Comparison of ENCODE assay signal across 27 cellular contexts in genomic region chr2:231012471-231012870, GRCh38. TPM values are rescaled to one million over a fixed set of nuclear protein-coding genes. Genes with fewer than 3 reads are reported as not detected.
"Had no signal": no experiment of that assay in that cellular context is flagged by ENCODE, and none has a peak within 500 bp of the region (broad histone marks: within the 10 kb centered on the region; RNA-seq: fewer than 3 reads in every experiment).

No MANE protein-coding gene starts in this region.

- H3K27ac ChIP-seq: cardiac muscle cell had no signal

- H3K4me1 Mint-ChIP-seq: activated B cell treated with CpG ODN at 0.5 μM for 24 hours; activated CD4-positive, alpha-beta T cell treated with anti-CD3 and anti-CD28 coated beads, Interleukin-2, amount 10 ng/mL, durations not matched to agents 24 days and 14 days; activated T-helper 17 cell treated with anti-CD3 and anti-CD28 coated beads, Interleukin-2, amount 50 U/mL, for 72 hours; T-helper 17 cell had no signal

- H3K9me3 Mint-ChIP-seq: activated B cell treated with CpG ODN at 0.5 μM for 24 hours; activated CD4-positive, alpha-beta T cell treated with anti-CD3 and anti-CD28 coated beads, Interleukin-2, amount 10 ng/mL, durations not matched to agents 24 days and 14 days; activated naive CD4-positive, alpha-beta T cell treated with anti-CD3 and anti-CD28 coated beads for 36 hours; activated T-helper 17 cell treated with anti-CD3 and anti-CD28 coated beads, Interleukin-2, amount 50 U/mL, for 72 hours; brain had no signal

- H3K36me3 Mint-ChIP-seq: activated naive CD8-positive, alpha-beta T cell; brain had no signal

- H3K4me3 ChIP-seq: cardiac muscle cell, MG63 had no signal

- ATAC-seq: activated T-helper 17 cell treated with anti-CD3 and anti-CD28 coated beads, Interleukin-2, amount 50 U/mL, for 72 hours; PC-3; T-helper 17 cell had no signal

- H3K4me3 Mint-ChIP-seq: activated B cell treated with CpG ODN at 0.5 μM for 24 hours; activated CD4-positive, alpha-beta T cell treated with anti-CD3 and anti-CD28 coated beads, Interleukin-2, amount 10 ng/mL, durations not matched to agents 24 days and 14 days; activated naive CD4-positive, alpha-beta T cell treated with anti-CD3 and anti-CD28 coated beads for 36 hours; activated naive CD8-positive, alpha-beta T cell; activated T-helper 17 cell treated with anti-CD3 and anti-CD28 coated beads, Interleukin-2, amount 50 U/mL, for 72 hours; brain; T-helper 17 cell had no signal

- H3K27ac Mint-ChIP-seq: activated B cell treated with CpG ODN at 0.5 μM for 24 hours; activated CD4-positive, alpha-beta T cell treated with anti-CD3 and anti-CD28 coated beads, Interleukin-2, amount 10 ng/mL, durations not matched to agents 24 days and 14 days; activated naive CD4-positive, alpha-beta T cell treated with anti-CD3 and anti-CD28 coated beads for 36 hours; activated naive CD8-positive, alpha-beta T cell; activated T-helper 17 cell treated with anti-CD3 and anti-CD28 coated beads, Interleukin-2, amount 50 U/mL, for 72 hours; T-helper 17 cell had no signal

- H3K27me3 ChIP-seq: cardiac muscle cell, MG63 had no signal

- DNase-seq: activated B cell treated with CpG ODN at 0.5 μM for 24 hours; activated CD4-positive, alpha-beta T cell treated with anti-CD3 and anti-CD28 coated beads for 1 hour; activated CD4-positive, alpha-beta T cell treated with anti-CD3 and anti-CD28 coated beads, Interleukin-2, amount 10 ng/mL, durations not matched to agents 24 days and 14 days; activated CD4-positive, alpha-beta T cell treated with anti-CD3 and anti-CD28 coated beads, Interleukin-2, amount 50 U/mL, for 48 hours; activated CD8-positive, alpha-beta memory T cell treated with anti-CD3 and anti-CD28 coated beads for 24 hours; activated gamma-delta T cell; activated naive CD4-positive, alpha-beta T cell treated with anti-CD3 and anti-CD28 coated beads for 36 hours; activated T-cell treated with anti-CD3 and anti-CD28 coated beads, Interleukin-2, amount 50 U/mL, for 48 hours; MG63; MV-4-11; NCI-H1092 treated with DMSO at 0.1 percent for 48 hours; NCI-H1417 treated with DMSO at 0.1 percent for 48 hours; NCI-H1694; NCI-H2029; NCI-H226; NCI-H510A treated with DMSO at 0.1 percent for 48 hours; NCI-H69; PC-3; SHP77 treated with DMSO at 0.1 percent for 48 hours; T-helper 17 cell; T-helper 9 cell had no signal

- H3K9me3 ChIP-seq: MG63 had no signal

- H3K36me3 ChIP-seq: cardiac muscle cell, MG63 had no signal

RNA-seq across cellular contexts. Expression of gene SPATA3, which starts 16.6 kb away (rescaled TPM):
- total RNA-seq: activated B cell treated with CpG ODN at 0.5 μM for 24 hours; activated CD4-positive, alpha-beta T cell treated with anti-CD3 and anti-CD28 coated beads, Interleukin-2, amount 10 ng/mL, durations not matched to agents 24 days and 14 days; activated naive CD4-positive, alpha-beta T cell treated with anti-CD3 and anti-CD28 coated beads for 36 hours; astrocyte; cardiac muscle cell; PC-3; SK-MEL-5; T-helper 17 cell had no signal
- polyA plus RNA-seq: cardiac muscle cell had no signal

RNA-seq across cellular contexts. Expression of gene C2orf72, which starts 24.9 kb away (rescaled TPM):
- total RNA-seq: activated B cell treated with CpG ODN at 0.5 μM for 24 hours; activated naive CD4-positive, alpha-beta T cell treated with anti-CD3 and anti-CD28 coated beads for 36 hours; T-helper 17 cell had no signal
